ENCODE assay signal across 9 cellular contexts in the genomic region with DNA sequence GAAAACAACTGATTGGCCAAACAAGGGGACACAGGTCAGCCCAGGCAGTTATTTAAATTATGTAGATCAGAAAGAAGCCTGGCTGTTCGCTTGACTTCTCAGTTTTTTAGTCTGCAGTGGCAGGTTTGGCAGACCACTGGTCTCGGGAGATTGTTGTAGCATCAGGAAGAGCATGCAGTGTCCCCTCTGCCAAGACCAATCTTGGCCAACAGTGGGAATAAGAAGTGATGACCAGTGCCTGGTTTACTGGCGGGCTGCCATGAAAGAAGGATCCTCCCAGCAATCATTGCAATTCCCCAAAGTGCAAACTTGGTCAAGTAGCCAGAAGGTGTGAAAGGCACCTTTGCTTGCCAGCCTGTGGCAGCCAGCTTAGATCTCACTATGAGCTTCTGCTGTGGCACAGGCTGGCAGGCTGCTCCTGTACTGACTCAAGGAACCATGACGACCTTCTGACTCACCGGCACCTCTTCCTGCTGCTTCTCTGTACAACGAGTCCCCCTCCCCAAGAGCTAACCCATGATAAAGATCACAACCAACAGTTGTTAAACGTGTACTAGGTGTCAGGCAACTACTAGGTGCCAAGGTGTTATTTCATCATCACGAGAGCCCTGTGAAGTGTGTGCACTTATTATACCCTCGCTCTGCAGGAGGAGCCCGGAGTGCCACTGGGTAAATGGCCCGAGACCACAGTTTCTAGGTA.
DNase-seq lines count a peak whose midpoint lies in the region; ATAC-seq lines count a peak whose summit lies in the region.
"Had no signal": no experiment of that assay in that cellular context is flagged by ENCODE, and none has a peak within 500 bp of the region (broad histone marks: within the 10 kb centered on the region; RNA-seq: fewer than 3 reads in every experiment).

No MANE protein-coding gene starts in this region.

- no peak for ATAC-seq in GM19395 (IDR thresholded peaks at IDR 0.05; ENCODE audit: unreplicated experiment)

- DNase-seq in DMS79 treated with DMSO at 0.1 percent for 48 hours (lab: John Stamatoyannopoulos, UW) (peak; percentile 36), RKO (ENCODE audit: low spot score) (peak; percentile 67), renal cortical epithelial cell (ENCODE audit: low read depth) (peak; percentile 94), GF-D8 (lab: John Stamatoyannopoulos, UW) (no peak), cortex of kidney (lab: John Stamatoyannopoulos, UW) (no peak), KG1 (lab: John Stamatoyannopoulos, UW) (no peak)
- peak; percentile 76 for DNase-seq in activated naive CD4-positive, alpha-beta T cell treated with Interleukin-2 at 50 U/mL for 16 hours
- DNase-seq: NCI-H748 treated with DMSO at 0.1 percent for 48 hours had no signal

Comparison
In these comparisons a context has a peak if more than half of its experiments do, and no peak if none do; other contexts are left out.
1. DNase-seq: peak in DMS79 treated with DMSO at 0.1 percent for 48 hours (single experiment), RKO (single experiment), activated naive CD4-positive, alpha-beta T cell treated with Interleukin-2 at 50 U/mL for 16 hours (single experiment) and renal cortical epithelial cell (single experiment); none in GF-D8 (single experiment), cortex of kidney (single experiment) and KG1 (single experiment).